ENCODE assay signal across 25 cellular contexts in genomic region chr4:72152731-72153130, GRCh38.
"Had no signal": no experiment of that assay in that cellular context is flagged by ENCODE, and none has a peak within 500 bp of the region (broad histone marks: within the 10 kb centered on the region; RNA-seq: fewer than 3 reads in every experiment).

No MANE protein-coding gene starts in this region.

- DNase-seq: dorsolateral prefrontal cortex; effector CD4-positive, alpha-beta T cell; foreskin keratinocyte; hypothalamus; immature natural killer cell; islet precursor cell; left ventricle myocardium superior; lower lobe of right lung; naive thymus-derived CD8-positive, alpha-beta T cell; nephron progenitor cell; nucleus accumbens; stimulated activated CD4-positive, alpha-beta T cell treated with anti-CD3 and anti-CD28 coated beads, Interleukin-4, amount 100 ng/mL, for 4 hours; stimulated activated naive CD8-positive, alpha-beta T cell treated with anti-CD3 and anti-CD28 coated beads, Interleukin-15, Interleukin-2, amounts not matched to agents 100 U/mL and 50 U/mL, for 24 hours; substantia nigra; testis; tibial artery; upper lobe of left lung had no signal

- H3K4me1 Mint-ChIP-seq: immature natural killer cell; naive thymus-derived CD8-positive, alpha-beta T cell; nephron progenitor cell; stimulated activated memory B cell treated with anti-CD40 and anti-IgM and Interleukin-4, amounts not matched to agents 10 μg/mL and 1 μg/mL and 100 μg/mL, for 72 hours had no signal

- H3K4me3 ChIP-seq: dorsolateral prefrontal cortex, esophagus muscularis mucosa, lower lobe of right lung, prostate gland, right atrium auricular region, testis, tibial artery, upper lobe of left lung had no signal

- H3K9me3 Mint-ChIP-seq: nephron progenitor cell had no signal

- H3K27ac ChIP-seq: dorsolateral prefrontal cortex, esophagus muscularis mucosa, foreskin keratinocyte, lower lobe of right lung, prostate gland, right atrium auricular region, testis, tibial artery, upper lobe of left lung had no signal

- H3K27ac Mint-ChIP-seq: endodermal cell; immature natural killer cell; naive thymus-derived CD8-positive, alpha-beta T cell; nephron progenitor cell; stimulated activated memory B cell treated with anti-CD40 and anti-IgM and Interleukin-4, amounts not matched to agents 10 μg/mL and 1 μg/mL and 100 μg/mL, for 72 hours had no signal

- FAIRE-seq: endothelial cell of umbilical vein, urothelium cell line had no signal

- H3K27me3 Mint-ChIP-seq: stimulated activated memory B cell treated with anti-CD40 and anti-IgM and Interleukin-4, amounts not matched to agents 10 μg/mL and 1 μg/mL and 100 μg/mL, for 72 hours had no signal

- H3K36me3 ChIP-seq: esophagus muscularis mucosa, lower lobe of right lung, prostate gland, right atrium auricular region, tibial artery, upper lobe of left lung had no signal

- H3K36me3 Mint-ChIP-seq: naive thymus-derived CD8-positive, alpha-beta T cell; stimulated activated memory B cell treated with anti-CD40 and anti-IgM and Interleukin-4, amounts not matched to agents 10 μg/mL and 1 μg/mL and 100 μg/mL, for 72 hours had no signal

- H3K4me3 Mint-ChIP-seq: endodermal cell; immature natural killer cell; naive thymus-derived CD8-positive, alpha-beta T cell; nephron progenitor cell; stimulated activated memory B cell treated with anti-CD40 and anti-IgM and Interleukin-4, amounts not matched to agents 10 μg/mL and 1 μg/mL and 100 μg/mL, for 72 hours had no signal

- H3K27me3 ChIP-seq: dorsolateral prefrontal cortex, esophagus muscularis mucosa, right atrium auricular region, testis, tibial artery, upper lobe of left lung had no signal

- ATAC-seq: foreskin keratinocyte; left ventricle myocardium superior; lower lobe of right lung; naive thymus-derived CD8-positive, alpha-beta T cell; sciatic nerve; stimulated activated memory B cell treated with anti-CD40 and anti-IgM and Interleukin-4, amounts not matched to agents 10 μg/mL and 1 μg/mL and 100 μg/mL, for 72 hours; stimulated activated naive CD8-positive, alpha-beta T cell treated with anti-CD3 and anti-CD28 coated beads, Interleukin-15, Interleukin-2, amounts not matched to agents 100 U/mL and 50 U/mL, for 24 hours had no signal

- H3K4me1 ChIP-seq: esophagus muscularis mucosa, foreskin keratinocyte, lower lobe of right lung, prostate gland, right atrium auricular region, testis, tibial artery, upper lobe of left lung had no signal

- H3K9me3 ChIP-seq: esophagus muscularis mucosa, lower lobe of right lung, prostate gland, testis, tibial artery, upper lobe of left lung had no signal
